In genomic region chr10:85916999-85917573, GRCh38 we compare ENCODE assay signal across 17 cellular contexts.
DNase-seq lines count a peak whose midpoint lies in the region; ATAC-seq, FAIRE-seq and TF ChIP-seq lines count a peak whose summit lies in the region.
"Had no signal": no experiment of that assay in that cellular context is flagged by ENCODE, and none has a peak within 500 bp of the region (broad histone marks: within the 10 kb centered on the region; RNA-seq: fewer than 3 reads in every experiment).

No MANE protein-coding gene starts in this region.

- in situ Hi-C loops in Caki2 (cut with HindIII; ENCODE audit: low pct_unique_long_range_greater_than_20kb, low sequenced_read_pairs), result no loop called here

- no peak for TF ChIP-seq CTCF in bronchial epithelial cell (IDR thresholded peaks at IDR 0.05; ENCODE audit: insufficient read depth, low read length, severe bottlenecking)

- DNase-seq in Caki2 (ENCODE audit: low read depth) (peak; percentile 20), NCI-H128 (lab: John Stamatoyannopoulos, UW; ENCODE audit: unreplicated experiment) (peak; percentile 16), NCI-H2227 (lab: John Stamatoyannopoulos, UW; ENCODE audit: unreplicated experiment) (peak; percentile 18), bronchial epithelial cell (ENCODE audit: low read depth) (peak; percentile 39)
- no peak for DNase-seq in activated effector memory CD4-positive, alpha-beta T cell treated with Interleukin-2 at 50 U/mL for 16 hours
- DNase-seq in effector CD4-positive, alpha-beta T cell, result no peak
- DNase-seq: activated CD4-positive, alpha-beta memory T cell treated with anti-CD3 and anti-CD28 coated beads, Interleukin-2, amount 10 ng/mL, durations not matched to agents 7 days and 5 days; AML-193; dermis blood vessel endothelial cell; Kasumi-1; left ventricle myocardium inferior; natural killer cell; SIG-M5 had no signal

- ATAC-seq in HG03439 (IDR thresholded peaks at IDR 0.05; ENCODE audit: unreplicated experiment) (no peak), HG02588 (IDR thresholded peaks at IDR 0.05; ENCODE audit: unreplicated experiment) (no peak)
- ATAC-seq: natural killer cell had no signal

- no peak overlapping the region for H3K4me3 ChIP-seq in bronchial epithelial cell (ENCODE audit: low read depth, low read length)
- H3K4me3 ChIP-seq: left ventricle myocardium inferior had no signal

- no peaks in the 10 kb centered on the region for H3K27me3 ChIP-seq in bronchial epithelial cell (ENCODE audit: control insufficient read depth, insufficient read depth, low read length)

- no peaks in the 10 kb centered on the region for H3K36me3 ChIP-seq in bronchial epithelial cell (ENCODE audit: control insufficient read depth, insufficient read depth, low read length)
- H3K36me3 ChIP-seq: left ventricle myocardium inferior had no signal

- FAIRE-seq in bronchial epithelial cell (lab: Jason Lieb, UNC), result no peak
- FAIRE-seq: astrocyte, GM12891 had no signal

Comparison
In these comparisons a context has a peak if more than half of its experiments do, and no peak if none do; other contexts are left out.
1. DNase-seq: peak in Caki2 (single experiment), NCI-H128 (single experiment), NCI-H2227 (single experiment) and bronchial epithelial cell (single experiment); none in activated effector memory CD4-positive, alpha-beta T cell treated with Interleukin-2 at 50 U/mL for 16 hours (single experiment) and effector CD4-positive, alpha-beta T cell (single experiment).